In genomic region chr5:178232124-178232919, GRCh38 we compare ENCODE assay signal across 1 cellular context.
TF ChIP-seq lines count a peak whose summit lies in the region.

TSS of gene PHYKPL (minus strand) at chr5:178232802. CDS start at chr5:178232550, 252 bp downstream.

TF ChIP-seq in K562, 482 proteins besides CTCF, POLR2A, EP300 and RAD21 (continued from another document and continues in another):
- TF ChIP-seq STAT6 (CRISPR knock-in tag; IDR thresholded peaks at IDR 0.05), result no peak
- peak; percentile 46 for TF ChIP-seq ZNF766 (CRISPR knock-in tag; conservative IDR thresholded peaks at IDR 0.05)
- no peak for TF ChIP-seq POLR2AphosphoS5 (IDR thresholded peaks at IDR 0.05; ENCODE audit: control insufficient read depth, insufficient read depth, low read depth, low read length)
- no peak for TF ChIP-seq HEY1 (CRISPR knock-in tag; IDR thresholded peaks at IDR 0.05; ENCODE audit: borderline replicate concordance)
- TF ChIP-seq ZNF133 (CRISPR knock-in tag; IDR thresholded peaks at IDR 0.05), result no peak
- no peak for TF ChIP-seq NBN (IDR thresholded peaks at IDR 0.05; ENCODE audit: low read depth)
- TF ChIP-seq BRD4 (IDR thresholded peaks at IDR 0.05), result no peak
- TF ChIP-seq NFIC (IDR thresholded peaks at IDR 0.05), result 0 out of 2 replicates have a peak, but pooled peaks have one; percentile 43
- no peak for TF ChIP-seq GABPB1 (CRISPR knock-in tag; IDR thresholded peaks at IDR 0.05)
- TF ChIP-seq DMBX1 (CRISPR knock-in tag; IDR thresholded peaks at IDR 0.05; ENCODE audit: borderline replicate concordance), result no peak
- no peak for TF ChIP-seq ILK (tag; IDR thresholded peaks at IDR 0.05; ENCODE audit: borderline replicate concordance, low read depth)
- TF ChIP-seq ELK3 (CRISPR knock-in tag; IDR thresholded peaks at IDR 0.05), result no peak
- TF ChIP-seq HNRNPUL1 (IDR thresholded peaks at IDR 0.05; ENCODE audit: low read length), result no peak
- no peak for TF ChIP-seq MEF2D (tag; conservative IDR thresholded peaks at IDR 0.05; ENCODE audit: low read depth)
- no peak for TF ChIP-seq SNRNP70 (optimal IDR thresholded peaks at IDR 0.05; ENCODE audit: low read depth, low read length)
- no peak for TF ChIP-seq WHSC1 (IDR thresholded peaks at IDR 0.05; ENCODE audit: low read length)
- no peak for TF ChIP-seq SMAD1 (IDR thresholded peaks at IDR 0.05; ENCODE audit: low read depth, low read length, partially characterized antibody)
- no peak for TF ChIP-seq ZNF311 (CRISPR knock-in tag; IDR thresholded peaks at IDR 0.05)
- no peak for TF ChIP-seq ZHX1 (conservative IDR thresholded peaks at IDR 0.05; ENCODE audit: low read length)
- TF ChIP-seq NR3C1 (CRISPR knock-in tag; IDR thresholded peaks at IDR 0.05), result no peak
- TF ChIP-seq RBM22 (IDR thresholded peaks at IDR 0.05; ENCODE audit: low read depth, low read length, poor library complexity, severe bottlenecking), result no peak
- TF ChIP-seq ZBTB43 (CRISPR knock-in tag; IDR thresholded peaks at IDR 0.05), result no peak
- TF ChIP-seq LEF1 (IDR thresholded peaks at IDR 0.05), result no peak
- TF ChIP-seq XRCC4 (IDR thresholded peaks at IDR 0.05; ENCODE audit: extremely low read depth, insufficient read depth, insufficient read length), result no peak
- 0 out of 2 replicates have a peak, but pooled peaks have one; percentile 32 for TF ChIP-seq ZNF584 (CRISPR knock-in tag; IDR thresholded peaks at IDR 0.05; ENCODE audit: low read depth)
- TF ChIP-seq SAP30 (IDR thresholded peaks at IDR 0.05; ENCODE audit: borderline replicate concordance, insufficient read depth, low read depth, low read length, poor library complexity, severe bottlenecking), result no peak
- no peak for TF ChIP-seq ZNF76 (CRISPR knock-in tag; IDR thresholded peaks at IDR 0.05; ENCODE audit: borderline replicate concordance)
- no peak for TF ChIP-seq JUNB (CRISPR knock-in tag; conservative IDR thresholded peaks at IDR 0.05)
- TF ChIP-seq SMAD3 (CRISPR knock-in tag; conservative IDR thresholded peaks at IDR 0.05), result no peak
- TF ChIP-seq ZNF280A (IDR thresholded peaks at IDR 0.05; ENCODE audit: low read depth, partially characterized antibody), result no peak
- peak; percentile 86 for TF ChIP-seq RBFOX2 (IDR thresholded peaks at IDR 0.05; ENCODE audit: low read depth, low read length)
- TF ChIP-seq POLR3A (IDR thresholded peaks at IDR 0.05; ENCODE audit: borderline replicate concordance, extremely low read depth, insufficient read depth, insufficient read length), result no peak
- no peak for TF ChIP-seq PHF21A (IDR thresholded peaks at IDR 0.05; ENCODE audit: borderline replicate concordance, low read depth)
- TF ChIP-seq ADNP (tag; IDR thresholded peaks at IDR 0.05), result no peak
- no peak for TF ChIP-seq TCF7 (IDR thresholded peaks at IDR 0.05; ENCODE audit: borderline replicate concordance)
- no peak for TF ChIP-seq CSDE1 (IDR thresholded peaks at IDR 0.05)
- no peak for TF ChIP-seq E2F3 (CRISPR knock-in tag; IDR thresholded peaks at IDR 0.05)
- peak; percentile 52; the same call in 1 of the 2 replicates for TF ChIP-seq MTA3 (IDR thresholded peaks at IDR 0.05; ENCODE audit: borderline replicate concordance)
- TF ChIP-seq GTF3C2 (IDR thresholded peaks at IDR 0.05; ENCODE audit: borderline replicate concordance, extremely low read depth, insufficient read length), result no peak
- TF ChIP-seq E2F6 (IDR thresholded peaks at IDR 0.05; ENCODE audit: borderline replicate concordance in 1 of 2, extremely low read depth in 1 of 2, insufficient read depth in 1 of 2, insufficient read length in 1 of 2, low read depth in 1 of 2, low read length in 1 of 2, poor library complexity in 1 of 2, severe bottlenecking in 1 of 2), result peak; percentile 70 to 84
- TF ChIP-seq SLC30A9 (CRISPR knock-in tag; IDR thresholded peaks at IDR 0.05), result no peak
- TF ChIP-seq E2F4 (CRISPR knock-in tag; IDR thresholded peaks at IDR 0.05; ENCODE audit: low read depth), result no peak
- TF ChIP-seq ZBTB5 (IDR thresholded peaks at IDR 0.05), result no peak
- TF ChIP-seq ZBTB49 (CRISPR knock-in tag; IDR thresholded peaks at IDR 0.05; ENCODE audit: borderline replicate concordance), result no peak
- no peak for TF ChIP-seq SIRT6 (IDR thresholded peaks at IDR 0.05; ENCODE audit: low read depth, low read length)
- no peak for TF ChIP-seq ZNF696 (CRISPR knock-in tag; conservative IDR thresholded peaks at IDR 0.05)
- TF ChIP-seq BHLHE40 (IDR thresholded peaks at IDR 0.05; ENCODE audit: low read length), result peak; percentile 36; the same call in 1 of the 2 replicates
